Comparison of ENCODE assay signal across 1 cellular context in the genomic region with DNA sequence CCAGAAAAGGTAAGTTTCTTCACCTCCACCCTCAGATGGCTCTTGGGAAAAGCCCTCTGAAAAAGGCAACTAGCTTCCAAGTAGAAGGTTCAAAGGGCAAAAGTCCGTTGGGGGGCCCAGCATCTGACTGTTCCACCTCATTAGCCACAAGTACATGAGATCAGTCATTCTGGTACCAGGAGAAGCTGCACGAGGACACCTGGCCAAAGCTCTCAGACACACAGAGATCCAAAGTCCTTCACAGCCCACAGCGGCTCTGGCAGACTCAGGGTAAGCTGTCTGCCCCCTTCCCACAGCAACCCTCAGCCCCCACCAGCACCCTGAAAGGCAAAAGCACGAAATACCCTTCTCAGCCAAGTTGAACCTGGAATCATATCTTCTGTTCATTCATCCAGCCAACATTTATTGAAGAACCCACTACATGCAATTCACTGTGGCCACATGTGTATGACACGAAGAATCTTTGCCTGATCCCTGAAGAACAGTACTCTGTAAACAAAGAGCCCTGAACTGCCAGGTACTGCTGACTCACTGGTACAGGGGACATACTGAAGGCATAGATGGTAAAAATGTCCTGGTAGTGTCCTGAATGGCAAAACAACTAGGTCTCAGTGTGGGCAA.
TF ChIP-seq lines count a peak whose summit lies in the region.

No MANE protein-coding gene starts in this region.

TF ChIP-seq in GM12878, 131 proteins besides CTCF, POLR2A, EP300 and RAD21 (continued from another document and continues in another):
- 0 out of 2 replicates have a peak, but pooled peaks have one; percentile 56 for TF ChIP-seq ZNF592 (IDR thresholded peaks at IDR 0.05)
- peak; percentile 89 for TF ChIP-seq RUNX3 (IDR thresholded peaks at IDR 0.05; ENCODE audit: low read length)
- no peak for TF ChIP-seq SIX5 (IDR thresholded peaks at IDR 0.05; ENCODE audit: low read depth, low read length, severe bottlenecking)
- TF ChIP-seq, protein P1, sequence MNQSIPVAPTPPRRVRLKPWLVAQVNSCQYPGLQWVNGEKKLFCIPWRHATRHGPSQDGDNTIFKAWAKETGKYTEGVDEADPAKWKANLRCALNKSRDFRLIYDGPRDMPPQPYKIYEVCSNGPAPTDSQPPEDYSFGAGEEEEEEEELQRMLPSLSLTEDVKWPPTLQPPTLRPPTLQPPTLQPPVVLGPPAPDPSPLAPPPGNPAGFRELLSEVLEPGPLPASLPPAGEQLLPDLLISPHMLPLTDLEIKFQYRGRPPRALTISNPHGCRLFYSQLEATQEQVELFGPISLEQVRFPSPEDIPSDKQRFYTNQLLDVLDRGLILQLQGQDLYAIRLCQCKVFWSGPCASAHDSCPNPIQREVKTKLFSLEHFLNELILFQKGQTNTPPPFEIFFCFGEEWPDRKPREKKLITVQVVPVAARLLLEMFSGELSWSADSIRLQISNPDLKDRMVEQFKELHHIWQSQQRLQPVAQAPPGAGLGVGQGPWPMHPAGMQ (IDR thresholded peaks at IDR 0.05; ENCODE audit: borderline replicate concordance): no peak
- TF ChIP-seq ZZZ3 (IDR thresholded peaks at IDR 0.05; ENCODE audit: control insufficient read depth, insufficient read length, low read depth): no peak
- TF ChIP-seq, protein P2, sequence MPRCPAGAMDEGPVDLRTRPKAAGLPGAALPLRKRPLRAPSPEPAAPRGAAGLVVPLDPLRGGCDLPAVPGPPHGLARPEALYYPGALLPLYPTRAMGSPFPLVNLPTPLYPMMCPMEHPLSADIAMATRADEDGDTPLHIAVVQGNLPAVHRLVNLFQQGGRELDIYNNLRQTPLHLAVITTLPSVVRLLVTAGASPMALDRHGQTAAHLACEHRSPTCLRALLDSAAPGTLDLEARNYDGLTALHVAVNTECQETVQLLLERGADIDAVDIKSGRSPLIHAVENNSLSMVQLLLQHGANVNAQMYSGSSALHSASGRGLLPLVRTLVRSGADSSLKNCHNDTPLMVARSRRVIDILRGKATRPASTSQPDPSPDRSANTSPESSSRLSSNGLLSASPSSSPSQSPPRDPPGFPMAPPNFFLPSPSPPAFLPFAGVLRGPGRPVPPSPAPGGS (IDR thresholded peaks at IDR 0.05; ENCODE audit: borderline replicate concordance, insufficient read depth, low read depth, low read length, poor library complexity, severe bottlenecking): peak; percentile 51
- TF ChIP-seq GATAD2B (conservative IDR thresholded peaks at IDR 0.05; ENCODE audit: low read depth): peak; percentile 52; the same call in 1 of the 2 replicates
- peak in 1 of 2 experiments; percentile 25; a peak in 1 of 3 replicates for TF ChIP-seq EGR1 (IDR thresholded peaks at IDR 0.05; ENCODE audit: borderline replicate concordance in 1 of 2, low read depth in 2 of 2, low read length in 2 of 2)
- TF ChIP-seq SMC3 (IDR thresholded peaks at IDR 0.05; ENCODE audit: borderline replicate concordance, low read length): no peak
- no peak for TF ChIP-seq EZH2 (IDR thresholded peaks at IDR 0.05; ENCODE audit: borderline replicate concordance, control insufficient read depth, low read depth, low read length)
- TF ChIP-seq SPI1 (IDR thresholded peaks at IDR 0.05; ENCODE audit: borderline replicate concordance, insufficient read depth, low read depth, low read length): no peak
- no peak for TF ChIP-seq BRCA1 (IDR thresholded peaks at IDR 0.05; ENCODE audit: low read depth, low read length)
- TF ChIP-seq, protein P3, sequence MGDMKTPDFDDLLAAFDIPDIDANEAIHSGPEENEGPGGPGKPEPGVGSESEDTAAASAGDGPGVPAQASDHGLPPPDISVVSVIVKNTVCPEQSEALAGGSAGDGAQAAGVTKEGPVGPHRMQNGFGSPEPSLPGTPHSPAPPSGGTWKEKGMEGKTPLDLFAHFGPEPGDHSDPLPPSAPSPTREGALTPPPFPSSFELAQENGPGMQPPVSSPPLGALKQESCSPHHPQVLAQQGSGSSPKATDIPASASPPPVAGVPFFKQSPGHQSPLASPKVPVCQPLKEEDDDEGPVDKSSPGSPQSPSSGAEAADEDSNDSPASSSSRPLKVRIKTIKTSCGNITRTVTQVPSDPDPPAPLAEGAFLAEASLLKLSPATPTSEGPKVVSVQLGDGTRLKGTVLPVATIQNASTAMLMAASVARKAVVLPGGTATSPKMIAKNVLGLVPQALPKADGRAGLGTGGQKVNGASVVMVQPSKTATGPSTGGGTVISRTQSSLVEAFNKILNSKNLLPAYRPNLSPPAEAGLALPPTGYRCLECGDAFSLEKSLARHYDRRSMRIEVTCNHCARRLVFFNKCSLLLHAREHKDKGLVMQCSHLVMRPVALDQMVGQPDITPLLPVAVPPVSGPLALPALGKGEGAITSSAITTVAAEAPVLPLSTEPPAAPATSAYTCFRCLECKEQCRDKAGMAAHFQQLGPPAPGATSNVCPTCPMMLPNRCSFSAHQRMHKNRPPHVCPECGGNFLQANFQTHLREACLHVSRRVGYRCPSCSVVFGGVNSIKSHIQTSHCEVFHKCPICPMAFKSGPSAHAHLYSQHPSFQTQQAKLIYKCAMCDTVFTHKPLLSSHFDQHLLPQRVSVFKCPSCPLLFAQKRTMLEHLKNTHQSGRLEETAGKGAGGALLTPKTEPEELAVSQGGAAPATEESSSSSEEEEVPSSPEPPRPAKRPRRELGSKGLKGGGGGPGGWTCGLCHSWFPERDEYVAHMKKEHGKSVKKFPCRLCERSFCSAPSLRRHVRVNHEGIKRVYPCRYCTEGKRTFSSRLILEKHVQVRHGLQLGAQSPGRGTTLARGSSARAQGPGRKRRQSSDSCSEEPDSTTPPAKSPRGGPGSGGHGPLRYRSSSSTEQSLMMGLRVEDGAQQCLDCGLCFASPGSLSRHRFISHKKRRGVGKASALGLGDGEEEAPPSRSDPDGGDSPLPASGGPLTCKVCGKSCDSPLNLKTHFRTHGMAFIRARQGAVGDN (IDR thresholded peaks at IDR 0.05): peak; percentile 88
- no peak for TF ChIP-seq IRF3 (IDR thresholded peaks at IDR 0.05)
- peak; percentile 90 for TF ChIP-seq JUNB (IDR thresholded peaks at IDR 0.05)
- no peak for TF ChIP-seq USF2 (IDR thresholded peaks at IDR 0.05; ENCODE audit: borderline replicate concordance, low read depth, low read length)
- peak; percentile 43; the same call in 1 of the 2 replicates for TF ChIP-seq TAF1 (IDR thresholded peaks at IDR 0.05; ENCODE audit: borderline replicate concordance, low read depth, low read length)
- TF ChIP-seq POLR2AphosphoS5 (IDR thresholded peaks at IDR 0.05; ENCODE audit: low read length): 0 out of 2 replicates have a peak, but pooled peaks have one; percentile 50
- no peak for TF ChIP-seq KAT2A (conservative IDR thresholded peaks at IDR 0.05; ENCODE audit: control insufficient read depth, low read depth, low read length)
- no peak for TF ChIP-seq BCLAF1 (IDR thresholded peaks at IDR 0.05)
- TF ChIP-seq MTA3 (IDR thresholded peaks at IDR 0.05; ENCODE audit: borderline replicate concordance, low read length): peak; percentile 68; the same call in 1 of the 2 replicates
- peak; percentile 94 for TF ChIP-seq DPF2 (IDR thresholded peaks at IDR 0.05)
- no peak for TF ChIP-seq CHD1 (IDR thresholded peaks at IDR 0.05; ENCODE audit: low read depth, low read length)
- TF ChIP-seq TBL1XR1 (IDR thresholded peaks at IDR 0.05; ENCODE audit: low read depth, low read length): peak; percentile 40; the same call in 1 of the 2 replicates
- 0 out of 2 replicates have a peak, but pooled peaks have one; percentile 59 for TF ChIP-seq ZNF217 (IDR thresholded peaks at IDR 0.05)
- TF ChIP-seq, protein P4, sequence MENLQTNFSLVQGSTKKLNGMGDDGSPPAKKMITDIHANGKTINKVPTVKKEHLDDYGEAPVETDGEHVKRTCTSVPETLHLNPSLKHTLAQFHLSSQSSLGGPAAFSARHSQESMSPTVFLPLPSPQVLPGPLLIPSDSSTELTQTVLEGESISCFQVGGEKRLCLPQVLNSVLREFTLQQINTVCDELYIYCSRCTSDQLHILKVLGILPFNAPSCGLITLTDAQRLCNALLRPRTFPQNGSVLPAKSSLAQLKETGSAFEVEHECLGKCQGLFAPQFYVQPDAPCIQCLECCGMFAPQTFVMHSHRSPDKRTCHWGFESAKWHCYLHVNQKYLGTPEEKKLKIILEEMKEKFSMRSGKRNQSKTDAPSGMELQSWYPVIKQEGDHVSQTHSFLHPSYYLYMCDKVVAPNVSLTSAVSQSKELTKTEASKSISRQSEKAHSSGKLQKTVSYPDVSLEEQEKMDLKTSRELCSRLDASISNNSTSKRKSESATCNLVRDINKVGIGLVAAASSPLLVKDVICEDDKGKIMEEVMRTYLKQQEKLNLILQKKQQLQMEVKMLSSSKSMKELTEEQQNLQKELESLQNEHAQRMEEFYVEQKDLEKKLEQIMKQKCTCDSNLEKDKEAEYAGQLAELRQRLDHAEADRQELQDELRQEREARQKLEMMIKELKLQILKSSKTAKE (IDR thresholded peaks at IDR 0.05; ENCODE audit: low read depth, poor library complexity, severe bottlenecking): peak; percentile 68
- peak; percentile 85 to 89; a peak in 3 of 4 replicates for TF ChIP-seq IKZF2 (IDR thresholded peaks at IDR 0.05)
- TF ChIP-seq BHLHE40 (IDR thresholded peaks at IDR 0.05; ENCODE audit: borderline replicate concordance in 1 of 2, low read depth in 2 of 2, low read length in 1 of 2): peak; percentile 53 to 86; a peak in 3 of 4 replicates
- peak; percentile 42; the same call in 1 of the 2 replicates for TF ChIP-seq RAD51 (IDR thresholded peaks at IDR 0.05)
- peak; percentile 96 for TF ChIP-seq FOXM1 (IDR thresholded peaks at IDR 0.05; ENCODE audit: low read depth, low read length)
- TF ChIP-seq POU2F2 (IDR thresholded peaks at IDR 0.05; ENCODE audit: borderline replicate concordance, low read depth, low read length): 0 out of 3 replicates have a peak, but pooled peaks have one; percentile 48
- TF ChIP-seq ZBTB33 (IDR thresholded peaks at IDR 0.05): no peak
